ENCODE assay signal across 15 cellular contexts in the genomic region with DNA sequence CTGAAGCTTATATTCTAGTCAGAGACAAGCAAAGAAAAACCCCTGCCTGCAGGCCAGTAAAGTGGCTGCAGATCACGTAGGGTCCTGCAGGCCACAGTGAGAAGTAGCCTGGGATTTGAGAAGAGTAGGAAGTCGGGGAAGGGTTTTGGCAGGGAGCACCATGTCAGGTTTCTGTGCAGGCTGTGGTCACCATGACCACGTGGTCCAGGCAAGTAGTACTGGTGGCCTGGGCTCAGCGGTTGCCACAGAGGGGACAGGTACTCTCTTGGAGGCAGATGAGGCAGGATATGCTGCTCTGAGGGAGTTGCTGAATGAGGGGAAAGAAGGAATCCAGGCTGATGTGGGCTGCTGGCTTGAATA. TPM values are rescaled to one million over a fixed set of nuclear protein-coding genes. Genes with fewer than 3 reads are reported as not detected.
DNase-seq lines count a peak whose midpoint lies in the region; ATAC-seq and TF ChIP-seq lines count a peak whose summit lies in the region.
"Had no signal": no experiment of that assay in that cellular context is flagged by ENCODE, and none has a peak within 500 bp of the region (broad histone marks: within the 10 kb centered on the region; RNA-seq: fewer than 3 reads in every experiment).

No MANE protein-coding gene starts in this region.

- H3F3A ChIP-seq in SU-DHL-6 (ENCODE audit: insufficient read depth), result peaks cover 12% of the 10 kb centered on the region

- H3K4me2 ChIP-seq in SU-DHL-6 (ENCODE audit: low read depth, low read length, poor library complexity, severe bottlenecking), result no peak overlapping the region

- H3K4me1 ChIP-seq in endodermal cell (ENCODE audit: control insufficient read depth, insufficient read depth, low read length), result no peaks in the 10 kb centered on the region

- no peak overlapping the region for H2AFZ ChIP-seq in SU-DHL-6 (ENCODE audit: low read depth, low read length, severe bottlenecking)

- H3K4me3 Mint-ChIP-seq in activated naive CD4-positive, alpha-beta T cell treated with anti-CD3 and anti-CD28 coated beads, Interleukin-2, amount 50 U/mL, for 24 hours, result no peak overlapping the region
- no peak overlapping the region for H3K4me3 Mint-ChIP-seq in endodermal cell
- H3K4me3 Mint-ChIP-seq in stimulated activated effector memory CD8-positive, alpha-beta T cell treated with anti-CD3 and anti-CD28 coated beads, Interleukin-12 subunit alpha, Interleukin-12 subunit beta, amount 100 ng/mL, for 72 hours, result no peak overlapping the region

- no peak for DNase-seq in activated naive CD4-positive, alpha-beta T cell treated with Interleukin-2 at 50 U/mL for 16 hours
- DNase-seq in endodermal cell, result peak; percentile 41
- no peak for DNase-seq in stimulated activated effector memory CD8-positive, alpha-beta T cell treated with anti-CD3 and anti-CD28 coated beads, Interleukin-12 subunit alpha, Interleukin-12 subunit beta, amount 100 ng/mL, for 72 hours (ENCODE audit: low spot score in 2 of 2)
- DNase-seq in DMS79 treated with DMSO at 0.1 percent for 48 hours (lab: John Stamatoyannopoulos, UW), result no peak
- no peak for DNase-seq in NCI-H2227 (lab: John Stamatoyannopoulos, UW; ENCODE audit: unreplicated experiment)
- DNase-seq: erythroblast; hippocampal formation; NCI-H187 treated with DMSO at 0.1 percent for 48 hours; NCI-H748 treated with DMSO at 0.1 percent for 48 hours; posterior cingulate gyrus; stimulated activated CD8-positive, alpha-beta memory T cell treated with anti-CD3 and anti-CD28 coated beads, Interleukin-4, amount 100 ng/mL, for 48 hours had no signal

- no peaks in the 10 kb centered on the region for H3K9me2 ChIP-seq in SU-DHL-6 (replicated peaks; ENCODE audit: insufficient read depth, low read length)

- H3K27me3 Mint-ChIP-seq in activated naive CD4-positive, alpha-beta T cell treated with anti-CD3 and anti-CD28 coated beads, Interleukin-2, amount 50 U/mL, for 24 hours, result no peaks in the 10 kb centered on the region
- H3K27me3 Mint-ChIP-seq in endodermal cell (ENCODE audit: insufficient read depth), result no peaks in the 10 kb centered on the region

- H3K9me3 ChIP-seq in SU-DHL-6 (ENCODE audit: insufficient read depth, low read length), result no peaks in the 10 kb centered on the region
- no peaks in the 10 kb centered on the region for H3K9me3 ChIP-seq in endodermal cell (ENCODE audit: control insufficient read depth, low read length)

- peak overlapping the region; percentile 88 for H3K27ac Mint-ChIP-seq in activated naive CD4-positive, alpha-beta T cell treated with anti-CD3 and anti-CD28 coated beads, Interleukin-2, amount 50 U/mL, for 24 hours
- peak overlapping the region; percentile 79 for H3K27ac Mint-ChIP-seq in endodermal cell
- peak overlapping the region; percentile 91 for H3K27ac Mint-ChIP-seq in stimulated activated effector memory CD8-positive, alpha-beta T cell treated with anti-CD3 and anti-CD28 coated beads, Interleukin-12 subunit alpha, Interleukin-12 subunit beta, amount 100 ng/mL, for 72 hours

- no peak for TF ChIP-seq CTCF in SU-DHL-6 (IDR thresholded peaks at IDR 0.05; ENCODE audit: insufficient read depth, low read length, poor library complexity, severe bottlenecking)
- no peak for TF ChIP-seq CTCF in endodermal cell (conservative IDR thresholded peaks at IDR 0.05)

- no peaks in the 10 kb centered on the region for H4K20me1 ChIP-seq in SU-DHL-6 (ENCODE audit: low read depth, low read length)

- H3K36me3 ChIP-seq in SU-DHL-6 (ENCODE audit: low read length) (no peaks in the 10 kb centered on the region), endodermal cell (ENCODE audit: control insufficient read depth, insufficient read depth, low read length) (peaks cover 24% of the 10 kb centered on the region)

- 88 to 100% methylated on average over 3 to 4 of the region's 4 CpGs for WGBS in endodermal cell (ENCODE audit: insufficient coverage in 1 of 2, insufficient read length in 1 of 2), 2 experiments

- no peaks in the 10 kb centered on the region for H3K27me3 ChIP-seq in SU-DHL-6 (ENCODE audit: low read length)
- H3K27me3 ChIP-seq in endodermal cell (ENCODE audit: control insufficient read depth, insufficient read depth, low read length, poor library complexity, severe bottlenecking), result no peaks in the 10 kb centered on the region

- no peaks in the 10 kb centered on the region for H3K79me2 ChIP-seq in SU-DHL-6 (ENCODE audit: insufficient read depth, low read length)

- peaks cover 16% of the 10 kb centered on the region for H3K4me1 Mint-ChIP-seq in activated naive CD4-positive, alpha-beta T cell treated with anti-CD3 and anti-CD28 coated beads, Interleukin-2, amount 50 U/mL, for 24 hours
- no peaks in the 10 kb centered on the region for H3K4me1 Mint-ChIP-seq in endodermal cell
- H3K4me1 Mint-ChIP-seq in stimulated activated effector memory CD8-positive, alpha-beta T cell treated with anti-CD3 and anti-CD28 coated beads, Interleukin-12 subunit alpha, Interleukin-12 subunit beta, amount 100 ng/mL, for 72 hours, result peaks cover 42% of the 10 kb centered on the region

- H3K27ac ChIP-seq in SU-DHL-6 (ENCODE audit: low read depth, low read length) (peak overlapping the region; percentile 51), endodermal cell (ENCODE audit: low read depth, low read length) (no peak overlapping the region)
- H3K27ac ChIP-seq: VCaP had no signal

- H3K9me3 Mint-ChIP-seq in activated naive CD4-positive, alpha-beta T cell treated with anti-CD3 and anti-CD28 coated beads, Interleukin-2, amount 50 U/mL, for 24 hours, result no peaks in the 10 kb centered on the region
- H3K9me3 Mint-ChIP-seq in endodermal cell, result no peaks in the 10 kb centered on the region
- no peaks in the 10 kb centered on the region for H3K9me3 Mint-ChIP-seq in stimulated activated effector memory CD8-positive, alpha-beta T cell treated with anti-CD3 and anti-CD28 coated beads, Interleukin-12 subunit alpha, Interleukin-12 subunit beta, amount 100 ng/mL, for 72 hours

- H3K4me3 ChIP-seq in SU-DHL-6 (ENCODE audit: insufficient read depth, low read length, poor library complexity, severe bottlenecking) (no peak overlapping the region), endodermal cell (ENCODE audit: low read length) (no peak overlapping the region)

- H3K36me3 Mint-ChIP-seq in activated naive CD4-positive, alpha-beta T cell treated with anti-CD3 and anti-CD28 coated beads, Interleukin-2, amount 50 U/mL, for 24 hours, result peaks cover 4% of the 10 kb centered on the region
- peaks cover 28% of the 10 kb centered on the region for H3K36me3 Mint-ChIP-seq in endodermal cell (ENCODE audit: low read depth)
- H3K36me3 Mint-ChIP-seq in stimulated activated effector memory CD8-positive, alpha-beta T cell treated with anti-CD3 and anti-CD28 coated beads, Interleukin-12 subunit alpha, Interleukin-12 subunit beta, amount 100 ng/mL, for 72 hours, result peaks cover 97% of the 10 kb centered on the region

- no peak overlapping the region for H3K9ac ChIP-seq in SU-DHL-6 (ENCODE audit: low read length)
- no peak overlapping the region for H3K9ac ChIP-seq in endodermal cell (ENCODE audit: extremely low read depth, low read length, poor library complexity, severe bottlenecking)

- ATAC-seq in stimulated activated effector memory CD8-positive, alpha-beta T cell treated with anti-CD3 and anti-CD28 coated beads, Interleukin-12 subunit alpha, Interleukin-12 subunit beta, amount 100 ng/mL, for 72 hours, result no peak
- no peak for ATAC-seq in HG02642 (IDR thresholded peaks at IDR 0.05; ENCODE audit: poor library complexity, unreplicated experiment)

RNA-seq across cellular contexts. Expression of a gene that starts 46.6 kb away (rescaled TPM):
- 10 to 100 TPM; 39.1 to 43.4 TPM for total RNA-seq in endodermal cell
- 29.2 TPM for polyA plus RNA-seq in endodermal cell (2013, experiment 1 of 2)
- polyA plus RNA-seq in endodermal cell (2013, experiment 2 of 2), result 28.1 TPM
